8 cellular contexts compared by ENCODE assay signal in the genomic region with DNA sequence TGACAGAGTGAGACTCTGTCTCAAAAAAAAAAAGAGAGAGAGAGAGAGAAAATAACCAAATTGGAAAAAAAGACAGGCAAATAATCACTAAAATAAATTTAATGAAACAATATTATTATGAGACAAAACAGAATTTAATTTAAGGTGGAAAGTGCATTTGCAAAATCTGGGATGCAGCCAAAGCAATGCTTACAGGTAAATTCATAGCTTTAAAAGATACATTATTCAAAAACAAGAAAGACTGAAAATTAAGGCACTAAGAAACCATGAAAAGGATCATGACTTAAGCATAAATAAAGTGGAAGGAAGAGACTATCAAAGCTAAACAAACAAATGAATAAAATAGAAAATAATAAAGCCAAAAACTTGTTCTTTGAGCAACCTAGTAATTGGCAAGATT. TPM values are rescaled to one million over a fixed set of nuclear protein-coding genes. Genes with fewer than 3 reads are reported as not detected.
"Had no signal": no experiment of that assay in that cellular context is flagged by ENCODE, and none has a peak within 500 bp of the region (broad histone marks: within the 10 kb centered on the region; RNA-seq: fewer than 3 reads in every experiment).

No MANE protein-coding gene starts in this region.

- H3K36me3 ChIP-seq: HAP-1 had no signal

- H3K4me3 Mint-ChIP-seq: IgD-negative memory B cell had no signal

- H3K27ac ChIP-seq: GM23248 had no signal

- H3K9me3 ChIP-seq: HAP-1 had no signal

- H2AFZ ChIP-seq: GM23248 had no signal

- DNase-seq: GM23248, GOT3, H7, KG1 had no signal

- H3K4me1 ChIP-seq: HAP-1 had no signal

- ATAC-seq: HCT116 had no signal

- H3K4me1 Mint-ChIP-seq: IgD-negative memory B cell had no signal

- H3K4me3 ChIP-seq: GM23248, HAP-1 had no signal

RNA-seq across cellular contexts. Expression of a gene that starts 37.7 kb away (rescaled TPM):
- total RNA-seq: HT-29 had no signal
